ENCODE assay signal across 1 cellular context in the genomic region with DNA sequence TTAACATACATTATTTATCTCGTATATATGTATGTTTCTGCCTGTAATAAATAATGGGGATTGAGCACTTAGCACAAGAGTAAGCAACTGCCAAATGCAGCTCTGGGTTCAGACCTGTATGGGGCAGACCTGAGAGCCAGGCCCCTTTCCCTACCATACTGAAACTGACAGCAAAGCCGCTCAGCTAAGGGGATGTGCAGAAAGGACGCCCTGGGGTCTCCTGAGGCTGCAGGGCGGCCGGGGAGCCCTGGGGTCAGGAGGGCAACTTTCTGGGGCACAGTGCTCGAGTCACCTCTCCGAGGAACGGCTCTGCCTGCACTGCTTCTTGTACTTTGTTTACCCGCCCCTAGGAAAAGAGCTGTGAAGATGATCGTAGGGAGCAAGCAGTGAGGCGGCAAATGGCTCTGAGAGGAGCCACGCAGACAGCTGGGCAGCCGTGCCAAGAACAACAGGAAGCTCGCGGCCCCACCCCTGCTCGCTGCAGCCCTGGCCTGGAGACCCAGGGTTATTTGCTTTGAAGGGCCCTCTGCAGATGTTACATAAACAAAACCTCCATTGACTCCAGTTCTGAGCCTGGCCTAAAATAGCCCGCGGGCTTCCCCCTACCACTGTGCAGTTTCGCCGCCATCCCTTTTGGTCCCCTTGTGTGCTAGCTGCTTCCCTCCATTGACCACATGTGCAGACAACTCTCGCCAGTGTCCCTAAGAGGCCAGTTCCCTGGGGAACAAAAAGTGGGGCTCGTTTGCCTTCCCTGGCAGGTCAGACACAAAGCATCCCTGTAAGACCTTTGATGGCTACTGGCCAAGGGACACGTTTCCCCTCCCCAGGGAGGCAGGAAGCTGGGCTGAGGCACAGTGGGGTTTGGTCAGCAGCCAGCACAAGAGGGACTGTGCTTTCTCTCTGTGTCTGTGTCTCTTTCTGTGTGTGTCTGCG.
TF ChIP-seq lines count a peak whose summit lies in the region.

No MANE protein-coding gene starts in this region.

TF ChIP-seq in HepG2, 621 proteins besides CTCF, POLR2A, EP300 and RAD21 (continued from another document and continues in another):
- TF ChIP-seq, protein P1, sequence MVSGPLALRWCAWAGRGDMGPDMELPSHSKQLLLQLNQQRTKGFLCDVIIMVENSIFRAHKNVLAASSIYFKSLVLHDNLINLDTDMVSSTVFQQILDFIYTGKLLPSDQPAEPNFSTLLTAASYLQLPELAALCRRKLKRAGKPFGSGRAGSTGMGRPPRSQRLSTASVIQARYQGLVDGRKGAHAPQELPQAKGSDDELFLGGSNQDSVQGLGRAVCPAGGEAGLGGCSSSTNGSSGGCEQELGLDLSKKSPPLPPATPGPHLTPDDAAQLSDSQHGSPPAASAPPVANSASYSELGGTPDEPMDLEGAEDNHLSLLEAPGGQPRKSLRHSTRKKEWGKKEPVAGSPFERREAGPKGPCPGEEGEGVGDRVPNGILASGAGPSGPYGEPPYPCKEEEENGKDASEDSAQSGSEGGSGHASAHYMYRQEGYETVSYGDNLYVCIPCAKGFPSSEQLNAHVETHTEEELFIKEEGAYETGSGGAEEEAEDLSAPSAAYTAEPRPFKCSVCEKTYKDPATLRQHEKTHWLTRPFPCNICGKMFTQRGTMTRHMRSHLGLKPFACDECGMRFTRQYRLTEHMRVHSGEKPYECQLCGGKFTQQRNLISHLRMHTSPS (CRISPR knock-in tag; IDR thresholded peaks at IDR 0.05; ENCODE audit: low read depth), result no peak
- TF ChIP-seq POLR2G (IDR thresholded peaks at IDR 0.05; ENCODE audit: low read depth, low read length), result no peak
- no peak for TF ChIP-seq KLF15 (CRISPR knock-in tag; IDR thresholded peaks at IDR 0.05; ENCODE audit: borderline replicate concordance)
- no peak for TF ChIP-seq TEAD2 (CRISPR knock-in tag; IDR thresholded peaks at IDR 0.05)
- TF ChIP-seq, protein P2, sequence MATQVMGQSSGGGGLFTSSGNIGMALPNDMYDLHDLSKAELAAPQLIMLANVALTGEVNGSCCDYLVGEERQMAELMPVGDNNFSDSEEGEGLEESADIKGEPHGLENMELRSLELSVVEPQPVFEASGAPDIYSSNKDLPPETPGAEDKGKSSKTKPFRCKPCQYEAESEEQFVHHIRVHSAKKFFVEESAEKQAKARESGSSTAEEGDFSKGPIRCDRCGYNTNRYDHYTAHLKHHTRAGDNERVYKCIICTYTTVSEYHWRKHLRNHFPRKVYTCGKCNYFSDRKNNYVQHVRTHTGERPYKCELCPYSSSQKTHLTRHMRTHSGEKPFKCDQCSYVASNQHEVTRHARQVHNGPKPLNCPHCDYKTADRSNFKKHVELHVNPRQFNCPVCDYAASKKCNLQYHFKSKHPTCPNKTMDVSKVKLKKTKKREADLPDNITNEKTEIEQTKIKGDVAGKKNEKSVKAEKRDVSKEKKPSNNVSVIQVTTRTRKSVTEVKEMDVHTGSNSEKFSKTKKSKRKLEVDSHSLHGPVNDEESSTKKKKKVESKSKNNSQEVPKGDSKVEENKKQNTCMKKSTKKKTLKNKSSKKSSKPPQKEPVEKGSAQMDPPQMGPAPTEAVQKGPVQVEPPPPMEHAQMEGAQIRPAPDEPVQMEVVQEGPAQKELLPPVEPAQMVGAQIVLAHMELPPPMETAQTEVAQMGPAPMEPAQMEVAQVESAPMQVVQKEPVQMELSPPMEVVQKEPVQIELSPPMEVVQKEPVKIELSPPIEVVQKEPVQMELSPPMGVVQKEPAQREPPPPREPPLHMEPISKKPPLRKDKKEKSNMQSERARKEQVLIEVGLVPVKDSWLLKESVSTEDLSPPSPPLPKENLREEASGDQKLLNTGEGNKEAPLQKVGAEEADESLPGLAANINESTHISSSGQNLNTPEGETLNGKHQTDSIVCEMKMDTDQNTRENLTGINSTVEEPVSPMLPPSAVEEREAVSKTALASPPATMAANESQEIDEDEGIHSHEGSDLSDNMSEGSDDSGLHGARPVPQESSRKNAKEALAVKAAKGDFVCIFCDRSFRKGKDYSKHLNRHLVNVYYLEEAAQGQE (IDR thresholded peaks at IDR 0.05; ENCODE audit: borderline replicate concordance in 1 of 2, low read depth in 1 of 2, low read length in 2 of 2), result no peak
- TF ChIP-seq TBX2 (CRISPR knock-in tag; IDR thresholded peaks at IDR 0.05; ENCODE audit: borderline replicate concordance), result peak; percentile 57; the same call in 1 of the 2 replicates
- TF ChIP-seq FOXK1 (CRISPR knock-in tag; IDR thresholded peaks at IDR 0.05; ENCODE audit: borderline replicate concordance, low read depth), result peak; percentile 19; the same call in 1 of the 2 replicates
- 0 out of 2 replicates have a peak, but pooled peaks have one; percentile 36 for TF ChIP-seq SALL2 (CRISPR knock-in tag; IDR thresholded peaks at IDR 0.05)
- TF ChIP-seq, protein P3, sequence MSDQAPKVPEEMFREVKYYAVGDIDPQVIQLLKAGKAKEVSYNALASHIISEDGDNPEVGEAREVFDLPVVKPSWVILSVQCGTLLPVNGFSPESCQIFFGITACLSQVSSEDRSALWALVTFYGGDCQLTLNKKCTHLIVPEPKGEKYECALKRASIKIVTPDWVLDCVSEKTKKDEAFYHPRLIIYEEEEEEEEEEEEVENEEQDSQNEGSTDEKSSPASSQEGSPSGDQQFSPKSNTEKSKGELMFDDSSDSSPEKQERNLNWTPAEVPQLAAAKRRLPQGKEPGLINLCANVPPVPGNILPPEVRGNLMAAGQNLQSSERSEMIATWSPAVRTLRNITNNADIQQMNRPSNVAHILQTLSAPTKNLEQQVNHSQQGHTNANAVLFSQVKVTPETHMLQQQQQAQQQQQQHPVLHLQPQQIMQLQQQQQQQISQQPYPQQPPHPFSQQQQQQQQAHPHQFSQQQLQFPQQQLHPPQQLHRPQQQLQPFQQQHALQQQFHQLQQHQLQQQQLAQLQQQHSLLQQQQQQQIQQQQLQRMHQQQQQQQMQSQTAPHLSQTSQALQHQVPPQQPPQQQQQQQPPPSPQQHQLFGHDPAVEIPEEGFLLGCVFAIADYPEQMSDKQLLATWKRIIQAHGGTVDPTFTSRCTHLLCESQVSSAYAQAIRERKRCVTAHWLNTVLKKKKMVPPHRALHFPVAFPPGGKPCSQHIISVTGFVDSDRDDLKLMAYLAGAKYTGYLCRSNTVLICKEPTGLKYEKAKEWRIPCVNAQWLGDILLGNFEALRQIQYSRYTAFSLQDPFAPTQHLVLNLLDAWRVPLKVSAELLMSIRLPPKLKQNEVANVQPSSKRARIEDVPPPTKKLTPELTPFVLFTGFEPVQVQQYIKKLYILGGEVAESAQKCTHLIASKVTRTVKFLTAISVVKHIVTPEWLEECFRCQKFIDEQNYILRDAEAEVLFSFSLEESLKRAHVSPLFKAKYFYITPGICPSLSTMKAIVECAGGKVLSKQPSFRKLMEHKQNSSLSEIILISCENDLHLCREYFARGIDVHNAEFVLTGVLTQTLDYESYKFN (CRISPR knock-in tag; conservative IDR thresholded peaks at IDR 0.05), result no peak; the same call in 1 of the 2 replicates
- TF ChIP-seq TCF7L2 (IDR thresholded peaks at IDR 0.05; ENCODE audit: low read depth, low read length), result no peak
- TF ChIP-seq SP140L (CRISPR knock-in tag; IDR thresholded peaks at IDR 0.05; ENCODE audit: borderline replicate concordance), result no peak
- TF ChIP-seq ZNF598 (CRISPR knock-in tag; IDR thresholded peaks at IDR 0.05; ENCODE audit: borderline replicate concordance), result no peak
- no peak for TF ChIP-seq ZNF672 (CRISPR knock-in tag; IDR thresholded peaks at IDR 0.05)
- TF ChIP-seq NFE2L1 (CRISPR knock-in tag; IDR thresholded peaks at IDR 0.05; ENCODE audit: borderline replicate concordance), result no peak
- 0 out of 2 replicates have a peak, but pooled peaks have one; percentile 43 for TF ChIP-seq ZMAT3 (CRISPR knock-in tag; conservative IDR thresholded peaks at IDR 0.05)
- TF ChIP-seq, protein P4, sequence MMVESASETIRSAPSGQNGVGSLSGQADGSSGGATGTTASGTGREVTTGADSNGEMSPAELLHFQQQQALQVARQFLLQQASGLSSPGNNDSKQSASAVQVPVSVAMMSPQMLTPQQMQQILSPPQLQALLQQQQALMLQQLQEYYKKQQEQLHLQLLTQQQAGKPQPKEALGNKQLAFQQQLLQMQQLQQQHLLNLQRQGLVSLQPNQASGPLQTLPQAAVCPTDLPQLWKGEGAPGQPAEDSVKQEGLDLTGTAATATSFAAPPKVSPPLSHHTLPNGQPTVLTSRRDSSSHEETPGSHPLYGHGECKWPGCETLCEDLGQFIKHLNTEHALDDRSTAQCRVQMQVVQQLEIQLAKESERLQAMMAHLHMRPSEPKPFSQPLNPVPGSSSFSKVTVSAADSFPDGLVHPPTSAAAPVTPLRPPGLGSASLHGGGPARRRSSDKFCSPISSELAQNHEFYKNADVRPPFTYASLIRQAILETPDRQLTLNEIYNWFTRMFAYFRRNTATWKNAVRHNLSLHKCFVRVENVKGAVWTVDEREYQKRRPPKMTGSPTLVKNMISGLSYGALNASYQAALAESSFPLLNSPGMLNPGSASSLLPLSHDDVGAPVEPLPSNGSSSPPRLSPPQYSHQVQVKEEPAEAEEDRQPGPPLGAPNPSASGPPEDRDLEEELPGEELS (CRISPR knock-in tag; IDR thresholded peaks at IDR 0.05), result peak; percentile 57; the same call in 1 of the 2 replicates
- no peak for TF ChIP-seq SYNCRIP (IDR thresholded peaks at IDR 0.05; ENCODE audit: insufficient read depth, low read depth, low read length)
- TF ChIP-seq, protein P5, sequence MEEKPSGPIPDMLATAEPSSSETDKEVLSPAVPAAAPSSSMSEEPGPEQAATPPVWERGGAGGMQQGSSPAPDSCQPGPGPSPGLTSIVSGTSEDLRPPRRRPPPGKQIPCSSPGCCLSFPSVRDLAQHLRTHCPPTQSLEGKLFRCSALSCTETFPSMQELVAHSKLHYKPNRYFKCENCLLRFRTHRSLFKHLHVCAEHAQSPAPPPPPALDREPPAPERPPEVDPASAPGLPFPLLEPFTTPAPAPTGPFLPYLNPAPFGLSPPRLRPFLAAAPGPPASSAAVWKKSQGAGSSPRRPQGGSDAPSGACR (CRISPR knock-in tag; IDR thresholded peaks at IDR 0.05), result no peak
- peak; percentile 4; the same call in 1 of the 2 replicates for TF ChIP-seq SAP130 (CRISPR knock-in tag; IDR thresholded peaks at IDR 0.05; ENCODE audit: low read depth)
- TF ChIP-seq, protein P6, sequence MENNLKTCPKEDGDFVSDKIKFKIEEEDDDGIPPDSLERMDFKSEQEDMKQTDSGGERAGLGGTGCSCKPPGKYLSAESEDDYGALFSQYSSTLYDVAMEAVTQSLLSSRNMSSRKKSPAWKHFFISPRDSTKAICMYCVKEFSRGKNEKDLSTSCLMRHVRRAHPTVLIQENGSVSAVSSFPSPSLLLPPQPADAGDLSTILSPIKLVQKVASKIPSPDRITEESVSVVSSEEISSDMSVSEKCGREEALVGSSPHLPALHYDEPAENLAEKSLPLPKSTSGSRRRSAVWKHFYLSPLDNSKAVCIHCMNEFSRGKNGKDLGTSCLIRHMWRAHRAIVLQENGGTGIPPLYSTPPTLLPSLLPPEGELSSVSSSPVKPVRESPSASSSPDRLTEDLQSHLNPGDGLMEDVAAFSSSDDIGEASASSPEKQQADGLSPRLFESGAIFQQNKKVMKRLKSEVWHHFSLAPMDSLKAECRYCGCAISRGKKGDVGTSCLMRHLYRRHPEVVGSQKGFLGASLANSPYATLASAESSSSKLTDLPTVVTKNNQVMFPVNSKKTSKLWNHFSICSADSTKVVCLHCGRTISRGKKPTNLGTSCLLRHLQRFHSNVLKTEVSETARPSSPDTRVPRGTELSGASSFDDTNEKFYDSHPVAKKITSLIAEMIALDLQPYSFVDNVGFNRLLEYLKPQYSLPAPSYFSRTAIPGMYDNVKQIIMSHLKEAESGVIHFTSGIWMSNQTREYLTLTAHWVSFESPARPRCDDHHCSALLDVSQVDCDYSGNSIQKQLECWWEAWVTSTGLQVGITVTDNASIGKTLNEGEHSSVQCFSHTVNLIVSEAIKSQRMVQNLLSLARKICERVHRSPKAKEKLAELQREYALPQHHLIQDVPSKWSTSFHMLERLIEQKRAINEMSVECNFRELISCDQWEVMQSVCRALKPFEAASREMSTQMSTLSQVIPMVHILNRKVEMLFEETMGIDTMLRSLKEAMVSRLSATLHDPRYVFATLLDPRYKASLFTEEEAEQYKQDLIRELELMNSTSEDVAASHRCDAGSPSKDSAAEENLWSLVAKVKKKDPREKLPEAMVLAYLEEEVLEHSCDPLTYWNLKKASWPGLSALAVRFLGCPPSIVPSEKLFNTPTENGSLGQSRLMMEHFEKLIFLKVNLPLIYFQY (CRISPR knock-in tag; IDR thresholded peaks at IDR 0.05; ENCODE audit: borderline replicate concordance), result no peak
- TF ChIP-seq CBX2 (IDR thresholded peaks at IDR 0.05; ENCODE audit: low read depth, low read length), result no peak
- 0 out of 2 replicates have a peak, but pooled peaks have one; percentile 51 for TF ChIP-seq CBX2 (CRISPR knock-in tag; IDR thresholded peaks at IDR 0.05; ENCODE audit: low read depth)
- peak; percentile 50 for TF ChIP-seq ZFX (CRISPR knock-in tag; IDR thresholded peaks at IDR 0.05; ENCODE audit: low read depth)
- TF ChIP-seq ZSCAN22 (CRISPR knock-in tag; IDR thresholded peaks at IDR 0.05), result no peak
- TF ChIP-seq DNMT1 (CRISPR knock-in tag; IDR thresholded peaks at IDR 0.05), result no peak
- TF ChIP-seq, protein P7, sequence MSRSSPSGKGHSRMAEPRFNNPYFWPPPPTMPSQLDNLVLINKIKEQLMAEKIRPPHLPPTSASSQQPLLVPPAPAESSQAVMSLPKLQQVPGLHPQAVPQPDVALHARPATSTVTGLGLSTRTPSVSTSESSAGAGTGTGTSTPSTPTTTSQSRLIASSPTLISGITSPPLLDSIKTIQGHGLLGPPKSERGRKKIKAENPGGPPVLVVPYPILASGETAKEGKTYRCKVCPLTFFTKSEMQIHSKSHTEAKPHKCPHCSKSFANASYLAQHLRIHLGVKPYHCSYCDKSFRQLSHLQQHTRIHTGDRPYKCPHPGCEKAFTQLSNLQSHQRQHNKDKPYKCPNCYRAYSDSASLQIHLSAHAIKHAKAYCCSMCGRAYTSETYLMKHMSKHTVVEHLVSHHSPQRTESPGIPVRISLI (CRISPR knock-in tag; IDR thresholded peaks at IDR 0.05; ENCODE audit: borderline replicate concordance), result no peak
- TF ChIP-seq, protein P8, sequence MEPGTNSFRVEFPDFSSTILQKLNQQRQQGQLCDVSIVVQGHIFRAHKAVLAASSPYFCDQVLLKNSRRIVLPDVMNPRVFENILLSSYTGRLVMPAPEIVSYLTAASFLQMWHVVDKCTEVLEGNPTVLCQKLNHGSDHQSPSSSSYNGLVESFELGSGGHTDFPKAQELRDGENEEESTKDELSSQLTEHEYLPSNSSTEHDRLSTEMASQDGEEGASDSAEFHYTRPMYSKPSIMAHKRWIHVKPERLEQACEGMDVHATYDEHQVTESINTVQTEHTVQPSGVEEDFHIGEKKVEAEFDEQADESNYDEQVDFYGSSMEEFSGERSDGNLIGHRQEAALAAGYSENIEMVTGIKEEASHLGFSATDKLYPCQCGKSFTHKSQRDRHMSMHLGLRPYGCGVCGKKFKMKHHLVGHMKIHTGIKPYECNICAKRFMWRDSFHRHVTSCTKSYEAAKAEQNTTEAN (CRISPR knock-in tag; conservative IDR thresholded peaks at IDR 0.05), result no peak
- TF ChIP-seq ZNF549 (CRISPR knock-in tag; IDR thresholded peaks at IDR 0.05), result no peak
- no peak for TF ChIP-seq ZNF674 (CRISPR knock-in tag; IDR thresholded peaks at IDR 0.05; ENCODE audit: low read depth)
- TF ChIP-seq CC2D1A (CRISPR knock-in tag; IDR thresholded peaks at IDR 0.05), result no peak
- no peak for TF ChIP-seq REL (CRISPR knock-in tag; conservative IDR thresholded peaks at IDR 0.05)
- no peak for TF ChIP-seq CAMTA2 (CRISPR knock-in tag; IDR thresholded peaks at IDR 0.05; ENCODE audit: borderline replicate concordance)
- no peak for TF ChIP-seq ZNF749 (CRISPR knock-in tag; IDR thresholded peaks at IDR 0.05; ENCODE audit: borderline replicate concordance)
- no peak for TF ChIP-seq ZFP82 (CRISPR knock-in tag; IDR thresholded peaks at IDR 0.05; ENCODE audit: borderline replicate concordance)
- no peak for TF ChIP-seq JARID2 (CRISPR knock-in tag; IDR thresholded peaks at IDR 0.05; ENCODE audit: insufficient replicate concordance)
- no peak for TF ChIP-seq RFX3 (CRISPR knock-in tag; IDR thresholded peaks at IDR 0.05)
- no peak for TF ChIP-seq ZNF746 (CRISPR knock-in tag; IDR thresholded peaks at IDR 0.05)
- no peak for TF ChIP-seq ZSCAN12 (CRISPR knock-in tag; IDR thresholded peaks at IDR 0.05)
- TF ChIP-seq ZIK1 (CRISPR knock-in tag; IDR thresholded peaks at IDR 0.05; ENCODE audit: borderline replicate concordance, low read depth), result no peak; the same call in 1 of the 2 replicates
